ENCODE assay signal across 17 cellular contexts in the genomic region with DNA sequence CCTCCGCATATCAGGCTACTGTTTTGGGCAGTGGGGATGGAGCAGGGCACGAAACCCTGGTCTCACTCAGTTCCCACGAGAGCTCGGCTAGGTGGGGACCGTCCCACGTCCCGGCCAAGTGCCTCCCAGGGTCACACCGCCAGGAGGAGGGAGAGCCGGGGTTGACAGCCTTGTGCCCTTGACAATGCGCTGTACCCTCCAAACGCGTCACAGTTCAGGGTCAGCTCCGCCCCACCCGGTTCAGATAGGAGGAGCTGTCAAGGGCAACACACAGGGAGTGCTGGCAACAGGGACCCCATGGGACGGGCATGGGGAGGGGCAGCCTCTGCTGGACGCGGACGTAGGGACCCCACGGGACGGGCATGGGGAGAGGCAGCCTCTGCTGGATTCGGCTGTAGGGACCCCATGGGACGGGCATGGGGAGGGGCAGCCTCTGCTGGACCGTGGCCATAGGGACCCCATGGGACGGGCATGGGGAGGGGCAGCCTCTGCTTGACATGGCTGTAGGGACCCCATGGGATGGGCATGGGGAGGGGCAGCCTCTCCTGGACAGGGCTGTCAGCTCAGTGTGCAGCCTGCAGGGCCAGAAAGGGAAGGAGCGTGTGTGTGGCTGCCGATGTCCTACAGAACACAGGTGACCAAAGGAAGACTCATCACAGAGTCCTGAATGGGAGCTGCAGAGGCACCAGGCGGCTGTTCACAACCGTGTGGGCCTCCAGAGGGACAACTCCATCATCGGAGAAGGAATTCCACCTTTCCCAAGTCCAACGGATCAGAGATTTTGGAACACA.
"Had no signal": no experiment of that assay in that cellular context is flagged by ENCODE, and none has a peak within 500 bp of the region (broad histone marks: within the 10 kb centered on the region; RNA-seq: fewer than 3 reads in every experiment).

No MANE protein-coding gene starts in this region.

- H3K4me3 Mint-ChIP-seq: memory B cell; mesothelial cell of epicardium; natural killer cell treated with Interleukin-12 subunit alpha and Interleukin-12 subunit beta and Interleukin-15 and Interleukin-18, amount 100 ng/mL, for 72 hours had no signal

- H3K4me3 ChIP-seq: dorsolateral prefrontal cortex, heart left ventricle, left ventricle myocardium inferior, lower lobe of right lung, sigmoid colon, skin epidermis, transverse colon had no signal

- H3K9me3 ChIP-seq: heart left ventricle, left ventricle myocardium inferior, lower lobe of right lung, sigmoid colon, transverse colon had no signal

- H3K36me3 Mint-ChIP-seq: mesothelial cell of epicardium; natural killer cell treated with Interleukin-12 subunit alpha and Interleukin-12 subunit beta and Interleukin-15 and Interleukin-18, amount 100 ng/mL, for 72 hours had no signal

- H3K9me3 Mint-ChIP-seq: memory B cell; mesothelial cell of epicardium; natural killer cell treated with Interleukin-12 subunit alpha and Interleukin-12 subunit beta and Interleukin-15 and Interleukin-18, amount 100 ng/mL, for 72 hours had no signal

- H3K4me1 ChIP-seq: heart left ventricle, left ventricle myocardium inferior, lower lobe of right lung, sigmoid colon had no signal

- H3K27ac ChIP-seq: dorsolateral prefrontal cortex, heart left ventricle, left ventricle myocardium inferior, lower lobe of right lung, sigmoid colon, skin epidermis, transverse colon had no signal

- H3K27me3 Mint-ChIP-seq: memory B cell; natural killer cell treated with Interleukin-12 subunit alpha and Interleukin-12 subunit beta and Interleukin-15 and Interleukin-18, amount 100 ng/mL, for 72 hours had no signal

- H3K27me3 ChIP-seq: dorsolateral prefrontal cortex, heart left ventricle, sigmoid colon, transverse colon had no signal

- H3K36me3 ChIP-seq: left ventricle myocardium inferior, transverse colon had no signal

- DNase-seq: central memory CD4-positive, alpha-beta T cell; cortex of kidney; dorsolateral prefrontal cortex; effector CD8-positive, alpha-beta T cell; heart left ventricle; hippocampal formation; left cardiac atrium; left ventricle myocardium inferior; lower lobe of right lung; sigmoid colon; stimulated activated CD4-positive, alpha-beta T cell treated with anti-CD3 and anti-CD28 coated beads, Interleukin-12 subunit alpha, Interleukin-12 subunit beta, amount 100 ng/mL, for 4 hours; stimulated activated naive CD4-positive, alpha-beta T cell; transverse colon had no signal

- H3K27ac Mint-ChIP-seq: memory B cell; mesothelial cell of epicardium; natural killer cell treated with Interleukin-12 subunit alpha and Interleukin-12 subunit beta and Interleukin-15 and Interleukin-18, amount 100 ng/mL, for 72 hours had no signal
